ENCODE assay signal across 2 cellular contexts in the genomic region with DNA sequence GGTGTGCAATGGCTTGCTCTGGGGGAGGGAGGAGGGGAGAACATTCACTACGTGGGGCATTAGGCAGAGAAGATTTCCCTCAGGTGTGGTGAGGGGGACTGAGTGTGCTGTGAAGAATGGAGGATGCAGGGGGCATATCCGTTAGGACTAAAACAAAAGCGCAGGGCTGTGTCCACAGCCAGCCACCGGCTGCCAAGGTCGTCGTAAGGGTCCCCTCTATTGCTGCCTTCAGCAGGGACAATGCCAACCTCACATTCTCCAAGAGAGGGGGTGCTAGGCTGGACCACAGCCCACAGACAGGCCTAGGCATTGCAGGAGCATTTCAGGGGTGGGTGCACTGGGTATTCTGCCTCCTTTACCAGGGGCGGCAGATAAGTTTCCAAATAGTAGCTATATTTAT.
TF ChIP-seq lines count a peak whose summit lies in the region.

No MANE protein-coding gene starts in this region.

TF ChIP-seq in GM23338, 12 proteins besides CTCF, POLR2A, EP300 and RAD21 (continues in another document):
- no peak for TF ChIP-seq EZH2phosphoT487 (IDR thresholded peaks at IDR 0.05; ENCODE audit: unreplicated experiment)
- no peak for TF ChIP-seq ZNF114 (CRISPR knock-in tag; IDR thresholded peaks at IDR 0.05)
- no peak for TF ChIP-seq ZNF331 (CRISPR knock-in tag; IDR thresholded peaks at IDR 0.05; ENCODE audit: low read depth)
- TF ChIP-seq, protein P1, sequence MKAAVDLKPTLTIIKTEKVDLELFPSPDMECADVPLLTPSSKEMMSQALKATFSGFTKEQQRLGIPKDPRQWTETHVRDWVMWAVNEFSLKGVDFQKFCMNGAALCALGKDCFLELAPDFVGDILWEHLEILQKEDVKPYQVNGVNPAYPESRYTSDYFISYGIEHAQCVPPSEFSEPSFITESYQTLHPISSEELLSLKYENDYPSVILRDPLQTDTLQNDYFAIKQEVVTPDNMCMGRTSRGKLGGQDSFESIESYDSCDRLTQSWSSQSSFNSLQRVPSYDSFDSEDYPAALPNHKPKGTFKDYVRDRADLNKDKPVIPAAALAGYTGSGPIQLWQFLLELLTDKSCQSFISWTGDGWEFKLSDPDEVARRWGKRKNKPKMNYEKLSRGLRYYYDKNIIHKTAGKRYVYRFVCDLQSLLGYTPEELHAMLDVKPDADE (IDR thresholded peaks at IDR 0.05), result no peak
- TF ChIP-seq JUNB (IDR thresholded peaks at IDR 0.05; ENCODE audit: unreplicated experiment), result no peak
- no peak for TF ChIP-seq POLR2AphosphoS5 (IDR thresholded peaks at IDR 0.05; ENCODE audit: low read depth)
- no peak for TF ChIP-seq NANOG (IDR thresholded peaks at IDR 0.05; ENCODE audit: borderline replicate concordance)
- no peak for TF ChIP-seq CREB1 (CRISPR knock-in tag; IDR thresholded peaks at IDR 0.05; ENCODE audit: low read depth)
- TF ChIP-seq, protein P2, sequence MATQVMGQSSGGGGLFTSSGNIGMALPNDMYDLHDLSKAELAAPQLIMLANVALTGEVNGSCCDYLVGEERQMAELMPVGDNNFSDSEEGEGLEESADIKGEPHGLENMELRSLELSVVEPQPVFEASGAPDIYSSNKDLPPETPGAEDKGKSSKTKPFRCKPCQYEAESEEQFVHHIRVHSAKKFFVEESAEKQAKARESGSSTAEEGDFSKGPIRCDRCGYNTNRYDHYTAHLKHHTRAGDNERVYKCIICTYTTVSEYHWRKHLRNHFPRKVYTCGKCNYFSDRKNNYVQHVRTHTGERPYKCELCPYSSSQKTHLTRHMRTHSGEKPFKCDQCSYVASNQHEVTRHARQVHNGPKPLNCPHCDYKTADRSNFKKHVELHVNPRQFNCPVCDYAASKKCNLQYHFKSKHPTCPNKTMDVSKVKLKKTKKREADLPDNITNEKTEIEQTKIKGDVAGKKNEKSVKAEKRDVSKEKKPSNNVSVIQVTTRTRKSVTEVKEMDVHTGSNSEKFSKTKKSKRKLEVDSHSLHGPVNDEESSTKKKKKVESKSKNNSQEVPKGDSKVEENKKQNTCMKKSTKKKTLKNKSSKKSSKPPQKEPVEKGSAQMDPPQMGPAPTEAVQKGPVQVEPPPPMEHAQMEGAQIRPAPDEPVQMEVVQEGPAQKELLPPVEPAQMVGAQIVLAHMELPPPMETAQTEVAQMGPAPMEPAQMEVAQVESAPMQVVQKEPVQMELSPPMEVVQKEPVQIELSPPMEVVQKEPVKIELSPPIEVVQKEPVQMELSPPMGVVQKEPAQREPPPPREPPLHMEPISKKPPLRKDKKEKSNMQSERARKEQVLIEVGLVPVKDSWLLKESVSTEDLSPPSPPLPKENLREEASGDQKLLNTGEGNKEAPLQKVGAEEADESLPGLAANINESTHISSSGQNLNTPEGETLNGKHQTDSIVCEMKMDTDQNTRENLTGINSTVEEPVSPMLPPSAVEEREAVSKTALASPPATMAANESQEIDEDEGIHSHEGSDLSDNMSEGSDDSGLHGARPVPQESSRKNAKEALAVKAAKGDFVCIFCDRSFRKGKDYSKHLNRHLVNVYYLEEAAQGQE (IDR thresholded peaks at IDR 0.05; ENCODE audit: unreplicated experiment), result no peak
- TF ChIP-seq, protein P3, sequence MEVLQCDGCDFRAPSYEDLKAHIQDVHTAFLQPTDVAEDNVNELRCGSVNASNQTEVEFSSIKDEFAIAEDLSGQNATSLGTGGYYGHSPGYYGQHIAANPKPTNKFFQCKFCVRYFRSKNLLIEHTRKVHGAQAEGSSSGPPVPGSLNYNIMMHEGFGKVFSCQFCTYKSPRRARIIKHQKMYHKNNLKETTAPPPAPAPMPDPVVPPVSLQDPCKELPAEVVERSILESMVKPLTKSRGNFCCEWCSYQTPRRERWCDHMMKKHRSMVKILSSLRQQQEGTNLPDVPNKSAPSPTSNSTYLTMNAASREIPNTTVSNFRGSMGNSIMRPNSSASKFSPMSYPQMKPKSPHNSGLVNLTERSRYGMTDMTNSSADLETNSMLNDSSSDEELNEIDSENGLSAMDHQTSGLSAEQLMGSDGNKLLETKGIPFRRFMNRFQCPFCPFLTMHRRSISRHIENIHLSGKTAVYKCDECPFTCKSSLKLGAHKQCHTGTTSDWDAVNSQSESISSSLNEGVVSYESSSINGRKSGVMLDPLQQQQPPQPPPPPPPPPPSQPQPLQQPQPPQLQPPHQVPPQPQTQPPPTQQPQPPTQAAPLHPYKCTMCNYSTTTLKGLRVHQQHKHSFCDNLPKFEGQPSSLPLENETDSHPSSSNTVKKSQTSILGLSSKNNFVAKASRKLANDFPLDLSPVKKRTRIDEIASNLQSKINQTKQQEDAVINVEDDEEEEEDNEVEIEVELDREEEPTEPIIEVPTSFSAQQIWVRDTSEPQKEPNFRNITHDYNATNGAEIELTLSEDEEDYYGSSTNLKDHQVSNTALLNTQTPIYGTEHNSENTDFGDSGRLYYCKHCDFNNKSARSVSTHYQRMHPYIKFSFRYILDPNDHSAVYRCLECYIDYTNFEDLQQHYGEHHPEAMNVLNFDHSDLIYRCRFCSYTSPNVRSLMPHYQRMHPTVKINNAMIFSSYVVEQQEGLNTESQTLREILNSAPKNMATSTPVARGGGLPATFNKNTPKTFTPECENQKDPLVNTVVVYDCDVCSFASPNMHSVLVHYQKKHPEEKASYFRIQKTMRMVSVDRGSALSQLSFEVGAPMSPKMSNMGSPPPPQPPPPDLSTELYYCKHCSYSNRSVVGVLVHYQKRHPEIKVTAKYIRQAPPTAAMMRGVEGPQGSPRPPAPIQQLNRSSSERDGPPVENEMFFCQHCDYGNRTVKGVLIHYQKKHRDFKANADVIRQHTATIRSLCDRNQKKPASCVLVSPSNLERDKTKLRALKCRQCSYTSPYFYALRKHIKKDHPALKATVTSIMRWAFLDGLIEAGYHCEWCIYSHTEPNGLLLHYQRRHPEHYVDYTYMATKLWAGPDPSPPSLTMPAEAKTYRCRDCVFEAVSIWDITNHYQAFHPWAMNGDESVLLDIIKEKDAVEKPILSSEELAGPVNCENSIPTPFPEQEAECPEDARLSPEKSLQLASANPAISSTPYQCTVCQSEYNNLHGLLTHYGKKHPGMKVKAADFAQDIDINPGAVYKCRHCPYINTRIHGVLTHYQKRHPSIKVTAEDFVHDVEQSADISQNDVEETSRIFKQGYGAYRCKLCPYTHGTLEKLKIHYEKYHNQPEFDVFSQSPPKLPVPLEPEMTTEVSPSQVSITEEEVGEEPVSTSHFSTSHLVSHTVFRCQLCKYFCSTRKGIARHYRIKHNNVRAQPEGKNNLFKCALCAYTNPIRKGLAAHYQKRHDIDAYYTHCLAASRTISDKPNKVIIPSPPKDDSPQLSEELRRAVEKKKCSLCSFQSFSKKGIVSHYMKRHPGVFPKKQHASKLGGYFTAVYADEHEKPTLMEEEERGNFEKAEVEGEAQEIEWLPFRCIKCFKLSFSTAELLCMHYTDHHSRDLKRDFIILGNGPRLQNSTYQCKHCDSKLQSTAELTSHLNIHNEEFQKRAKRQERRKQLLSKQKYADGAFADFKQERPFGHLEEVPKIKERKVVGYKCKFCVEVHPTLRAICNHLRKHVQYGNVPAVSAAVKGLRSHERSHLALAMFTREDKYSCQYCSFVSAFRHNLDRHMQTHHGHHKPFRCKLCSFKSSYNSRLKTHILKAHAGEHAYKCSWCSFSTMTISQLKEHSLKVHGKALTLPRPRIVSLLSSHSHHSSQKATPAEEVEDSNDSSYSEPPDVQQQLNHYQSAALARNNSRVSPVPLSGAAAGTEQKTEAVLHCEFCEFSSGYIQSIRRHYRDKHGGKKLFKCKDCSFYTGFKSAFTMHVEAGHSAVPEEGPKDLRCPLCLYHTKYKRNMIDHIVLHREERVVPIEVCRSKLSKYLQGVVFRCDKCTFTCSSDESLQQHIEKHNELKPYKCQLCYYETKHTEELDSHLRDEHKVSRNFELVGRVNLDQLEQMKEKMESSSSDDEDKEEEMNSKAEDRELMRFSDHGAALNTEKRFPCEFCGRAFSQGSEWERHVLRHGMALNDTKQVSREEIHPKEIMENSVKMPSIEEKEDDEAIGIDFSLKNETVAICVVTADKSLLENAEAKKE (CRISPR knock-in tag; IDR thresholded peaks at IDR 0.05), result no peak

TF ChIP-seq in H1, 55 proteins besides CTCF, POLR2A, EP300 and RAD21:
- TF ChIP-seq HDAC6 (IDR thresholded peaks at IDR 0.05; ENCODE audit: low read depth, low read length), result no peak
- TF ChIP-seq RBBP5 (IDR thresholded peaks at IDR 0.05; ENCODE audit: borderline replicate concordance, low read depth, low read length), result no peak
- TF ChIP-seq POLR2AphosphoS5 (IDR thresholded peaks at IDR 0.05; ENCODE audit: low read depth, low read length), result no peak
- TF ChIP-seq CTBP2 (IDR thresholded peaks at IDR 0.05; ENCODE audit: borderline replicate concordance, insufficient read depth, insufficient read length, low read length), result no peak
- no peak for TF ChIP-seq BCL11A (IDR thresholded peaks at IDR 0.05; ENCODE audit: low read depth in 2 of 2, low read length in 2 of 2)
- TF ChIP-seq KDM4A (IDR thresholded peaks at IDR 0.05; ENCODE audit: low read depth, low read length, severe bottlenecking), result no peak
- TF ChIP-seq, protein P4, sequence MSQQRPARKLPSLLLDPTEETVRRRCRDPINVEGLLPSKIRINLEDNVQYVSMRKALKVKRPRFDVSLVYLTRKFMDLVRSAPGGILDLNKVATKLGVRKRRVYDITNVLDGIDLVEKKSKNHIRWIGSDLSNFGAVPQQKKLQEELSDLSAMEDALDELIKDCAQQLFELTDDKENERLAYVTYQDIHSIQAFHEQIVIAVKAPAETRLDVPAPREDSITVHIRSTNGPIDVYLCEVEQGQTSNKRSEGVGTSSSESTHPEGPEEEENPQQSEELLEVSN (IDR thresholded peaks at IDR 0.05), result no peak
- no peak for TF ChIP-seq ZNF274 (IDR thresholded peaks at IDR 0.05; ENCODE audit: borderline replicate concordance, extremely low read depth, low read length)
- no peak for TF ChIP-seq BRCA1 (IDR thresholded peaks at IDR 0.05; ENCODE audit: low read depth, low read length)
- TF ChIP-seq TAF1 (IDR thresholded peaks at IDR 0.05; ENCODE audit: low read depth, low read length), result no peak
- TF ChIP-seq, protein P5, sequence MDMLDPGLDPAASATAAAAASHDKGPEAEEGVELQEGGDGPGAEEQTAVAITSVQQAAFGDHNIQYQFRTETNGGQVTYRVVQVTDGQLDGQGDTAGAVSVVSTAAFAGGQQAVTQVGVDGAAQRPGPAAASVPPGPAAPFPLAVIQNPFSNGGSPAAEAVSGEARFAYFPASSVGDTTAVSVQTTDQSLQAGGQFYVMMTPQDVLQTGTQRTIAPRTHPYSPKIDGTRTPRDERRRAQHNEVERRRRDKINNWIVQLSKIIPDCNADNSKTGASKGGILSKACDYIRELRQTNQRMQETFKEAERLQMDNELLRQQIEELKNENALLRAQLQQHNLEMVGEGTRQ (IDR thresholded peaks at IDR 0.05; ENCODE audit: low read length), result no peak
- no peak for TF ChIP-seq CBX5 (IDR thresholded peaks at IDR 0.05; ENCODE audit: low read depth, low read length)
- TF ChIP-seq, protein P6, sequence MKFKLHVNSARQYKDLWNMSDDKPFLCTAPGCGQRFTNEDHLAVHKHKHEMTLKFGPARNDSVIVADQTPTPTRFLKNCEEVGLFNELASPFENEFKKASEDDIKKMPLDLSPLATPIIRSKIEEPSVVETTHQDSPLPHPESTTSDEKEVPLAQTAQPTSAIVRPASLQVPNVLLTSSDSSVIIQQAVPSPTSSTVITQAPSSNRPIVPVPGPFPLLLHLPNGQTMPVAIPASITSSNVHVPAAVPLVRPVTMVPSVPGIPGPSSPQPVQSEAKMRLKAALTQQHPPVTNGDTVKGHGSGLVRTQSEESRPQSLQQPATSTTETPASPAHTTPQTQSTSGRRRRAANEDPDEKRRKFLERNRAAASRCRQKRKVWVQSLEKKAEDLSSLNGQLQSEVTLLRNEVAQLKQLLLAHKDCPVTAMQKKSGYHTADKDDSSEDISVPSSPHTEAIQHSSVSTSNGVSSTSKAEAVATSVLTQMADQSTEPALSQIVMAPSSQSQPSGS (IDR thresholded peaks at IDR 0.05; ENCODE audit: low read length), result no peak
- no peak for TF ChIP-seq TCF12 (IDR thresholded peaks at IDR 0.05; ENCODE audit: low read depth, low read length)
